ENCODE assay signal across 2 cellular contexts in the genomic region with DNA sequence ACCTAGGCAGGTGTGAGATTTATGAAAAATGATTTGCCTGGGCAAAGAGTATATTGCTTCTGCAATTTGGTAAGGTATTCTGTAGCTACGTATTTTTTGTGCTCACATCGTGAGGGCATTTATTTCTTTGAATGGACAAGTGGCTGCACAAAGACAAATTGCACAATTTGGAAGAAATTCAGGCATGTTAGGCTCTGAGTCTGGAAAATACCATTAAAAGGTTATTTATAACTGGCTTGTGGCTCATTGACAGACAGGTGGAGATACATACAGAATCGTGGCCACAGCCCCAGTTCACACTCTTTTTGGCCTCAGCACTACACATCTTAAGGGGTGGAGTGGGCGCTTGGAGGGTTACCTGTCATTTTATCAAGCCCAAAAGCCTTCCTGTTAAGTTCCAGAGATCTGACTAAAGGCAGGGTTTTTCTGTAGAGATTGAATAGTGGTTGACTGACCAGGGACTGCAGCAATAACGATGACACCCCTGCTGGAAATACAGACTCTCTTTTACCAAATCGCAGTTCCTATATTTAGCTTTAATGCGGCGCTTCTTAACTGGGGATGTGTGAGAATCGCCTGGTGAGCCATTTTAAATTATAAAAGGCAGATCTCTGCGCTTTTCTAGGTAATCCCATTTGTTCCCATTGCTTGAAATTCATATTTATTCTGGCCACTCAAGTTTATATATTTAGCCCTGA.
TF ChIP-seq lines count a peak whose summit lies in the region.

No MANE protein-coding gene starts in this region.

TF ChIP-seq in SK-N-SH, 30 proteins besides CTCF, POLR2A, EP300 and RAD21 (continued from another document):
- no peak for TF ChIP-seq FOSL2 (IDR thresholded peaks at IDR 0.05; ENCODE audit: borderline replicate concordance, low read depth)
- no peak for TF ChIP-seq ELF1 (IDR thresholded peaks at IDR 0.05)
- TF ChIP-seq, protein P1, sequence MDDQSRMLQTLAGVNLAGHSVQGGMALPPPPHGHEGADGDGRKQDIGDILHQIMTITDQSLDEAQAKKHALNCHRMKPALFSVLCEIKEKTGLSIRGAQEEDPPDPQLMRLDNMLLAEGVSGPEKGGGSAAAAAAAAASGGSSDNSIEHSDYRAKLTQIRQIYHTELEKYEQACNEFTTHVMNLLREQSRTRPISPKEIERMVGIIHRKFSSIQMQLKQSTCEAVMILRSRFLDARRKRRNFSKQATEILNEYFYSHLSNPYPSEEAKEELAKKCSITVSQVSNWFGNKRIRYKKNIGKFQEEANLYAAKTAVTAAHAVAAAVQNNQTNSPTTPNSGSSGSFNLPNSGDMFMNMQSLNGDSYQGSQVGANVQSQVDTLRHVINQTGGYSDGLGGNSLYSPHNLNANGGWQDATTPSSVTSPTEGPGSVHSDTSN (IDR thresholded peaks at IDR 0.05), result peak; percentile 33; the same call in 1 of the 2 replicates

TF ChIP-seq in SK-N-SH treated with all-trans-retinoic acid at 6 μM for 48 hours, 23 proteins besides CTCF, POLR2A, EP300 and RAD21 (continued from another document):
- TF ChIP-seq, protein P2, sequence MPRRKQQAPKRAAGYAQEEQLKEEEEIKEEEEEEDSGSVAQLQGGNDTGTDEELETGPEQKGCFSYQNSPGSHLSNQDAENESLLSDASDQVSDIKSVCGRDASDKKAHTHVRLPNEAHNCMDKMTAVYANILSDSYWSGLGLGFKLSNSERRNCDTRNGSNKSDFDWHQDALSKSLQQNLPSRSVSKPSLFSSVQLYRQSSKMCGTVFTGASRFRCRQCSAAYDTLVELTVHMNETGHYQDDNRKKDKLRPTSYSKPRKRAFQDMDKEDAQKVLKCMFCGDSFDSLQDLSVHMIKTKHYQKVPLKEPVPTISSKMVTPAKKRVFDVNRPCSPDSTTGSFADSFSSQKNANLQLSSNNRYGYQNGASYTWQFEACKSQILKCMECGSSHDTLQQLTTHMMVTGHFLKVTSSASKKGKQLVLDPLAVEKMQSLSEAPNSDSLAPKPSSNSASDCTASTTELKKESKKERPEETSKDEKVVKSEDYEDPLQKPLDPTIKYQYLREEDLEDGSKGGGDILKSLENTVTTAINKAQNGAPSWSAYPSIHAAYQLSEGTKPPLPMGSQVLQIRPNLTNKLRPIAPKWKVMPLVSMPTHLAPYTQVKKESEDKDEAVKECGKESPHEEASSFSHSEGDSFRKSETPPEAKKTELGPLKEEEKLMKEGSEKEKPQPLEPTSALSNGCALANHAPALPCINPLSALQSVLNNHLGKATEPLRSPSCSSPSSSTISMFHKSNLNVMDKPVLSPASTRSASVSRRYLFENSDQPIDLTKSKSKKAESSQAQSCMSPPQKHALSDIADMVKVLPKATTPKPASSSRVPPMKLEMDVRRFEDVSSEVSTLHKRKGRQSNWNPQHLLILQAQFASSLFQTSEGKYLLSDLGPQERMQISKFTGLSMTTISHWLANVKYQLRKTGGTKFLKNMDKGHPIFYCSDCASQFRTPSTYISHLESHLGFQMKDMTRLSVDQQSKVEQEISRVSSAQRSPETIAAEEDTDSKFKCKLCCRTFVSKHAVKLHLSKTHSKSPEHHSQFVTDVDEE (CRISPR knock-in tag; IDR thresholded peaks at IDR 0.05), result no peak
- TF ChIP-seq ESRRG (CRISPR knock-in tag; IDR thresholded peaks at IDR 0.05) (no peak), PPARA (CRISPR knock-in tag; IDR thresholded peaks at IDR 0.05; ENCODE audit: borderline replicate concordance) (no peak), CSDC2 (CRISPR knock-in tag; IDR thresholded peaks at IDR 0.05) (no peak), TCF4 (CRISPR knock-in tag; IDR thresholded peaks at IDR 0.05; ENCODE audit: borderline replicate concordance) (no peak), ZNF70 (CRISPR knock-in tag; IDR thresholded peaks at IDR 0.05) (no peak), ZNF8 (CRISPR knock-in tag; IDR thresholded peaks at IDR 0.05) (no peak), ZNF565 (CRISPR knock-in tag; conservative IDR thresholded peaks at IDR 0.05; ENCODE audit: low read depth) (no peak), SNAI2 (CRISPR knock-in tag; IDR thresholded peaks at IDR 0.05) (no peak)
- TF ChIP-seq, protein P3, sequence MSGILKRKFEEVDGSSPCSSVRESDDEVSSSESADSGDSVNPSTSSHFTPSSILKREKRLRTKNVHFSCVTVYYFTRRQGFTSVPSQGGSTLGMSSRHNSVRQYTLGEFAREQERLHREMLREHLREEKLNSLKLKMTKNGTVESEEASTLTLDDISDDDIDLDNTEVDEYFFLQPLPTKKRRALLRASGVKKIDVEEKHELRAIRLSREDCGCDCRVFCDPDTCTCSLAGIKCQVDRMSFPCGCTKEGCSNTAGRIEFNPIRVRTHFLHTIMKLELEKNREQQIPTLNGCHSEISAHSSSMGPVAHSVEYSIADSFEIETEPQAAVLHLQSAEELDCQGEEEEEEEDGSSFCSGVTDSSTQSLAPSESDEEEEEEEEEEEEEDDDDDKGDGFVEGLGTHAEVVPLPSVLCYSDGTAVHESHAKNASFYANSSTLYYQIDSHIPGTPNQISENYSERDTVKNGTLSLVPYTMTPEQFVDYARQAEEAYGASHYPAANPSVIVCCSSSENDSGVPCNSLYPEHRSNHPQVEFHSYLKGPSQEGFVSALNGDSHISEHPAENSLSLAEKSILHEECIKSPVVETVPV (CRISPR knock-in tag; IDR thresholded peaks at IDR 0.05), result no peak
- TF ChIP-seq, protein P4, sequence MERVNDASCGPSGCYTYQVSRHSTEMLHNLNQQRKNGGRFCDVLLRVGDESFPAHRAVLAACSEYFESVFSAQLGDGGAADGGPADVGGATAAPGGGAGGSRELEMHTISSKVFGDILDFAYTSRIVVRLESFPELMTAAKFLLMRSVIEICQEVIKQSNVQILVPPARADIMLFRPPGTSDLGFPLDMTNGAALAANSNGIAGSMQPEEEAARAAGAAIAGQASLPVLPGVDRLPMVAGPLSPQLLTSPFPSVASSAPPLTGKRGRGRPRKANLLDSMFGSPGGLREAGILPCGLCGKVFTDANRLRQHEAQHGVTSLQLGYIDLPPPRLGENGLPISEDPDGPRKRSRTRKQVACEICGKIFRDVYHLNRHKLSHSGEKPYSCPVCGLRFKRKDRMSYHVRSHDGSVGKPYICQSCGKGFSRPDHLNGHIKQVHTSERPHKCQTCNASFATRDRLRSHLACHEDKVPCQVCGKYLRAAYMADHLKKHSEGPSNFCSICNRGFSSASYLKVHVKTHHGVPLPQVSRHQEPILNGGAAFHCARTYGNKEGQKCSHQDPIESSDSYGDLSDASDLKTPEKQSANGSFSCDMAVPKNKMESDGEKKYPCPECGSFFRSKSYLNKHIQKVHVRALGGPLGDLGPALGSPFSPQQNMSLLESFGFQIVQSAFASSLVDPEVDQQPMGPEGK (CRISPR knock-in tag; IDR thresholded peaks at IDR 0.05; ENCODE audit: borderline replicate concordance), result no peak
